In the genomic region with DNA sequence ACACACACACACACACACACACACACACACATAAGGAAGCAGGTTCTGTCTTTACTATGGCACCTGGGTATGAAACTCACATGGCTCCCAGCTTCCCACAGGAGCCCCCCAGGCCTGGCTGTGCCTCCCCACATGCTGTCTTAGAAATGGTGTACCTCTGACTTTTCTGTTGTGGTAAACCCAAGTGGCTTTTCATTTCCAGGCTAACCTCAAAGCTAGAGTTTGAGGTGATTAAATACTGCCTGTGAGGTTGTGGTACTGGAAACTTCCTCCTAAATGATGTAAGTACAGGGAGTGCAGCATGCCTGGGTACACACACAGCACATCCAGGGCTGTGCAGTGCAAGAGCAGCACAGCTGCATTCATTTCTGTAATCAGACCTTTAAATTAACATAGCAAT, we compare ENCODE assay signal across 14 cellular contexts. TPM values are rescaled to one million over a fixed set of nuclear protein-coding genes. Genes with fewer than 3 reads are reported as not detected.
DNase-seq lines count a peak whose midpoint lies in the region; ATAC-seq, FAIRE-seq and TF ChIP-seq lines count a peak whose summit lies in the region.
"Had no signal": no experiment of that assay in that cellular context is flagged by ENCODE, and none has a peak within 500 bp of the region (broad histone marks: within the 10 kb centered on the region; RNA-seq: fewer than 3 reads in every experiment).

No MANE protein-coding gene starts in this region.

- peaks cover 6% of the 10 kb centered on the region for H3K36me3 Mint-ChIP-seq in T-helper 1 cell treated with Interleukin-12 subunit alpha and Interleukin-12 subunit beta and Interleukin-4 antibody, amounts not matched to agents 30 μg/mL and 1 μg/mL, for 36 hours (ENCODE audit: low read depth)

- H3K4me3 Mint-ChIP-seq in T-helper 1 cell treated with Interleukin-12 subunit alpha and Interleukin-12 subunit beta and Interleukin-4 antibody, amounts not matched to agents 30 μg/mL and 1 μg/mL, for 36 hours: no peak overlapping the region

- dilution Hi-C loops in keratinocyte (cut with MboI; ENCODE audit: extremely low pct_ligation_motif_present, low sequenced_read_pairs): no loop called here

- peak; percentile 44 for FAIRE-seq in keratinocyte (lab: Jason Lieb, UNC)
- FAIRE-seq: GM12892 had no signal

- H3K4me1 Mint-ChIP-seq in T-helper 1 cell treated with Interleukin-12 subunit alpha and Interleukin-12 subunit beta and Interleukin-4 antibody, amounts not matched to agents 30 μg/mL and 1 μg/mL, for 36 hours (ENCODE audit: low read depth): peaks cover 38% of the 10 kb centered on the region

- peak overlapping the region; percentile 38 for H3K27ac Mint-ChIP-seq in T-helper 1 cell treated with Interleukin-12 subunit alpha and Interleukin-12 subunit beta and Interleukin-4 antibody, amounts not matched to agents 30 μg/mL and 1 μg/mL, for 36 hours

- peak; percentile 81 for DNase-seq in H4 (ENCODE audit: low spot score)
- no peak for DNase-seq in keratinocyte (ENCODE audit: low read depth, low spot score)
- no peak for DNase-seq in DMS114 treated with DMSO at 0.1 percent for 48 hours (lab: John Stamatoyannopoulos, UW; ENCODE audit: unreplicated experiment)
- no peak for DNase-seq in occipital lobe (lab: John Stamatoyannopoulos, UW)
- no peak for DNase-seq in effector CD8-positive, alpha-beta T cell (lab: John Stamatoyannopoulos, UW)
- DNase-seq in NCI-H2171 treated with DMSO at 0.1 percent for 48 hours (lab: John Stamatoyannopoulos, UW): no peak
- DNase-seq: brain microvascular endothelial cell, COR-L47, NCI-H1436 treated with DMSO at 0.1 percent for 48 hours, psoas muscle, SW 1271 had no signal

- H3K27ac ChIP-seq in keratinocyte (ENCODE audit: control insufficient read depth, insufficient read depth, low read length): no peak overlapping the region
- H3K27ac ChIP-seq: brain microvascular endothelial cell, psoas muscle had no signal

- no peaks in the 10 kb centered on the region for H3K9me1 ChIP-seq in keratinocyte (ENCODE audit: control insufficient read depth, extremely low read depth, insufficient read depth, low read length)

- H3K9me3 Mint-ChIP-seq in T-helper 1 cell treated with Interleukin-12 subunit alpha and Interleukin-12 subunit beta and Interleukin-4 antibody, amounts not matched to agents 30 μg/mL and 1 μg/mL, for 36 hours: peaks cover 23% of the 10 kb centered on the region

- H3K4me1 ChIP-seq in keratinocyte (ENCODE audit: control insufficient read depth, extremely low read depth, insufficient read depth, low read length): peaks cover 15% of the 10 kb centered on the region
- H3K4me1 ChIP-seq: psoas muscle had no signal

- H3K36me3 ChIP-seq in keratinocyte (ENCODE audit: control insufficient read depth in 2 of 2, extremely low read depth in 1 of 2, insufficient read depth in 2 of 2, low read length in 2 of 2): no peaks in the 10 kb centered on the region
- H3K36me3 ChIP-seq: brain microvascular endothelial cell had no signal

- H3K27me3 Mint-ChIP-seq in T-helper 1 cell treated with Interleukin-12 subunit alpha and Interleukin-12 subunit beta and Interleukin-4 antibody, amounts not matched to agents 30 μg/mL and 1 μg/mL, for 36 hours (ENCODE audit: low read depth): peaks cover 29% of the 10 kb centered on the region

- H3K27me3 ChIP-seq in keratinocyte (ENCODE audit: control insufficient read depth, extremely low read depth, insufficient read depth, low read length): no peaks in the 10 kb centered on the region
- H3K27me3 ChIP-seq: brain microvascular endothelial cell had no signal

- no peak overlapping the region for H3K4me2 ChIP-seq in keratinocyte (ENCODE audit: control insufficient read depth, extremely low read depth, insufficient read depth, low read depth, low read length)

- ATAC-seq in GM18499 (IDR thresholded peaks at IDR 0.05; ENCODE audit: insufficient read depth, unreplicated experiment): peak; percentile 49
- ATAC-seq: psoas muscle had no signal

- H3K9ac ChIP-seq in keratinocyte (ENCODE audit: control insufficient read depth, extremely low read depth, insufficient read depth, low read length): no peak overlapping the region

- no peak for TF ChIP-seq CTCF in keratinocyte (optimal IDR thresholded peaks at IDR 0.05 in 1 of 3, IDR thresholded peaks at IDR 0.05 in 1 of 3, conservative IDR thresholded peaks at IDR 0.05 in 1 of 3; ENCODE audit: extremely low read depth in 1 of 3, insufficient read depth in 2 of 3, low read length in 3 of 3)

- no peaks in the 10 kb centered on the region for H3K9me3 ChIP-seq in keratinocyte (ENCODE audit: control insufficient read depth, low read depth, low read length)
- H3K9me3 ChIP-seq: psoas muscle had no signal

- no peak overlapping the region for H3K4me3 ChIP-seq in keratinocyte (ENCODE audit: control insufficient read depth in 2 of 3, extremely low read depth in 1 of 3, insufficient read depth in 2 of 3, low read depth in 1 of 3, low read length in 3 of 3)
- H3K4me3 ChIP-seq: psoas muscle had no signal

- no peaks in the 10 kb centered on the region for H3K79me2 ChIP-seq in keratinocyte (ENCODE audit: control insufficient read depth, insufficient read depth, low read length)

- no peaks in the 10 kb centered on the region for H4K20me1 ChIP-seq in keratinocyte (ENCODE audit: control insufficient read depth, extremely low read depth, insufficient read depth, low read length)

- H2AFZ ChIP-seq in keratinocyte (ENCODE audit: control insufficient read depth, low read length): no peak overlapping the region

RNA-seq across cellular contexts. Expression of a gene that starts 34.4 kb away (rescaled TPM):
- 0.18 TPM in 1 of 2 replicates, not detected in the other for total RNA-seq in H4 (2014; rRNA removed; shearing (Covaris generic))
- polyA plus RNA-seq in keratinocyte: 1.0 to 1.6 TPM (median 1.1 TPM) in 3 replicates
- 0.39 TPM for polyA plus RNA-seq in keratinocyte (2011; ENCODE audit: low read depth)
- polyA plus RNA-seq in keratinocyte (2011; cell fraction: cytosol; rRNA removed): 0.52 and 1.6 TPM in 2 replicates
- 2.4 and 2.5 TPM in 2 replicates for polyA plus RNA-seq in keratinocyte (2011; cell fraction: nucleus; rRNA removed)
- polyA plus RNA-seq in keratinocyte (2012; ENCODE audit: low replicate concordance): 0.85 and 1.3 TPM in 2 replicates
- 1.6 to 7.9 TPM (median 4.8 TPM) in 3 replicates for polyA minus RNA-seq in keratinocyte
- 1.2 TPM for polyA minus RNA-seq in keratinocyte (2011; cell fraction: cytosol; rRNA and poly(A)+ RNA removed)
- polyA minus RNA-seq in keratinocyte (2011; cell fraction: nucleus; rRNA and poly(A)+ RNA removed): 2.8 and 4.0 TPM in 2 replicates
- 99.0 TPM for total RNA-seq in occipital lobe

Comparison
In these comparisons a context has a peak if more than half of its experiments do, and no peak if none do; other contexts are left out.
1. RNA of a gene that starts 34.4 kb away (total RNA-seq): 99.0 TPM in occipital lobe (single experiment); 0.18 TPM in H4; every median in the first group is over 10 times any median in the second.